In genomic region chr21:38244407-38244787, GRCh38 we compare ENCODE assay signal across 2 cellular contexts.
TF ChIP-seq lines count a peak whose summit lies in the region.

No MANE protein-coding gene starts in this region.

TF ChIP-seq in A549, 52 proteins besides CTCF, POLR2A, EP300 and RAD21:
- TF ChIP-seq CBX2 (IDR thresholded peaks at IDR 0.05; ENCODE audit: borderline replicate concordance, low read depth) (no peak), USF2 (IDR thresholded peaks at IDR 0.05) (no peak), KDM5A (IDR thresholded peaks at IDR 0.05) (no peak), MAFK (IDR thresholded peaks at IDR 0.05; ENCODE audit: partially characterized antibody) (no peak), ZSCAN20 (CRISPR knock-in tag; IDR thresholded peaks at IDR 0.05) (no peak), E2F6 (IDR thresholded peaks at IDR 0.05; ENCODE audit: borderline replicate concordance, low read depth) (no peak), ESRRA (IDR thresholded peaks at IDR 0.05; ENCODE audit: borderline replicate concordance, low read length) (no peak), ATOH8 (CRISPR knock-in tag; IDR thresholded peaks at IDR 0.05; ENCODE audit: low read depth) (no peak), MAX (IDR thresholded peaks at IDR 0.05) (no peak), ZFP36 (IDR thresholded peaks at IDR 0.05; ENCODE audit: borderline replicate concordance, partially characterized antibody) (no peak), KDM1A (IDR thresholded peaks at IDR 0.05; ENCODE audit: low read depth) (no peak), PHF8 (IDR thresholded peaks at IDR 0.05; ENCODE audit: borderline replicate concordance, low read depth) (no peak), RCOR1 (IDR thresholded peaks at IDR 0.05; ENCODE audit: low read depth, low read length) (no peak), HOXB5 (CRISPR knock-in tag; IDR thresholded peaks at IDR 0.05) (no peak), NR3C1 (IDR thresholded peaks at IDR 0.05) (no peak), RNF2 (IDR thresholded peaks at IDR 0.05; ENCODE audit: borderline replicate concordance, low read depth) (no peak), FOXS1 (CRISPR knock-in tag; IDR thresholded peaks at IDR 0.05) (no peak), CHD2 (IDR thresholded peaks at IDR 0.05; ENCODE audit: low read length, partially characterized antibody) (no peak), TP53 (CRISPR knock-in tag; IDR thresholded peaks at IDR 0.05) (no peak)

TF ChIP-seq in HepG2, 621 proteins besides CTCF, POLR2A, EP300 and RAD21:
- no peak for TF ChIP-seq PCBP2 (optimal IDR thresholded peaks at IDR 0.05; ENCODE audit: low read depth, low read length, poor library complexity, severe bottlenecking)
- no peak for TF ChIP-seq NPAS2 (CRISPR knock-in tag; IDR thresholded peaks at IDR 0.05; ENCODE audit: borderline replicate concordance)
- no peak for TF ChIP-seq ZNF615 (CRISPR knock-in tag; IDR thresholded peaks at IDR 0.05; ENCODE audit: borderline replicate concordance)
- no peak for TF ChIP-seq HMGA1 (CRISPR knock-in tag; conservative IDR thresholded peaks at IDR 0.05)
- no peak for TF ChIP-seq NFRKB (IDR thresholded peaks at IDR 0.05)
- TF ChIP-seq THYN1 (CRISPR knock-in tag; IDR thresholded peaks at IDR 0.05; ENCODE audit: borderline replicate concordance, low read depth): no peak
- TF ChIP-seq ZNF749 (CRISPR knock-in tag; IDR thresholded peaks at IDR 0.05; ENCODE audit: borderline replicate concordance): no peak
- TF ChIP-seq, protein P1, sequence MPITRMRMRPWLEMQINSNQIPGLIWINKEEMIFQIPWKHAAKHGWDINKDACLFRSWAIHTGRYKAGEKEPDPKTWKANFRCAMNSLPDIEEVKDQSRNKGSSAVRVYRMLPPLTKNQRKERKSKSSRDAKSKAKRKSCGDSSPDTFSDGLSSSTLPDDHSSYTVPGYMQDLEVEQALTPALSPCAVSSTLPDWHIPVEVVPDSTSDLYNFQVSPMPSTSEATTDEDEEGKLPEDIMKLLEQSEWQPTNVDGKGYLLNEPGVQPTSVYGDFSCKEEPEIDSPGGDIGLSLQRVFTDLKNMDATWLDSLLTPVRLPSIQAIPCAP (CRISPR knock-in tag; IDR thresholded peaks at IDR 0.05; ENCODE audit: low read depth): no peak
- no peak for TF ChIP-seq ZNF354B (CRISPR knock-in tag; IDR thresholded peaks at IDR 0.05)
- no peak for TF ChIP-seq GPBP1L1 (CRISPR knock-in tag; IDR thresholded peaks at IDR 0.05)
- TF ChIP-seq ESRRA (CRISPR knock-in tag; IDR thresholded peaks at IDR 0.05; ENCODE audit: low read depth): no peak
- no peak for TF ChIP-seq REPIN1 (CRISPR knock-in tag; IDR thresholded peaks at IDR 0.05; ENCODE audit: borderline replicate concordance, low read depth)
- TF ChIP-seq, protein P2, sequence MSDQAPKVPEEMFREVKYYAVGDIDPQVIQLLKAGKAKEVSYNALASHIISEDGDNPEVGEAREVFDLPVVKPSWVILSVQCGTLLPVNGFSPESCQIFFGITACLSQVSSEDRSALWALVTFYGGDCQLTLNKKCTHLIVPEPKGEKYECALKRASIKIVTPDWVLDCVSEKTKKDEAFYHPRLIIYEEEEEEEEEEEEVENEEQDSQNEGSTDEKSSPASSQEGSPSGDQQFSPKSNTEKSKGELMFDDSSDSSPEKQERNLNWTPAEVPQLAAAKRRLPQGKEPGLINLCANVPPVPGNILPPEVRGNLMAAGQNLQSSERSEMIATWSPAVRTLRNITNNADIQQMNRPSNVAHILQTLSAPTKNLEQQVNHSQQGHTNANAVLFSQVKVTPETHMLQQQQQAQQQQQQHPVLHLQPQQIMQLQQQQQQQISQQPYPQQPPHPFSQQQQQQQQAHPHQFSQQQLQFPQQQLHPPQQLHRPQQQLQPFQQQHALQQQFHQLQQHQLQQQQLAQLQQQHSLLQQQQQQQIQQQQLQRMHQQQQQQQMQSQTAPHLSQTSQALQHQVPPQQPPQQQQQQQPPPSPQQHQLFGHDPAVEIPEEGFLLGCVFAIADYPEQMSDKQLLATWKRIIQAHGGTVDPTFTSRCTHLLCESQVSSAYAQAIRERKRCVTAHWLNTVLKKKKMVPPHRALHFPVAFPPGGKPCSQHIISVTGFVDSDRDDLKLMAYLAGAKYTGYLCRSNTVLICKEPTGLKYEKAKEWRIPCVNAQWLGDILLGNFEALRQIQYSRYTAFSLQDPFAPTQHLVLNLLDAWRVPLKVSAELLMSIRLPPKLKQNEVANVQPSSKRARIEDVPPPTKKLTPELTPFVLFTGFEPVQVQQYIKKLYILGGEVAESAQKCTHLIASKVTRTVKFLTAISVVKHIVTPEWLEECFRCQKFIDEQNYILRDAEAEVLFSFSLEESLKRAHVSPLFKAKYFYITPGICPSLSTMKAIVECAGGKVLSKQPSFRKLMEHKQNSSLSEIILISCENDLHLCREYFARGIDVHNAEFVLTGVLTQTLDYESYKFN (CRISPR knock-in tag; conservative IDR thresholded peaks at IDR 0.05): no peak
- TF ChIP-seq ARNT2 (CRISPR knock-in tag; IDR thresholded peaks at IDR 0.05; ENCODE audit: low read depth): no peak
